9 cellular contexts compared by ENCODE assay signal in genomic region chr4:92677805-92678204, GRCh38.
"Had no signal": no experiment of that assay in that cellular context is flagged by ENCODE, and none has a peak within 500 bp of the region (broad histone marks: within the 10 kb centered on the region; RNA-seq: fewer than 3 reads in every experiment).

No MANE protein-coding gene starts in this region.

- H3K4me1 ChIP-seq: HAP-1 had no signal

- H3K27ac ChIP-seq: GM23248 had no signal

- DNase-seq: GM23248, GOT3, H7, H9, HCEC 1CT, HFFc6 had no signal

- H3K9me3 ChIP-seq: HAP-1 had no signal

- H2AFZ ChIP-seq: GM23248, GM23338 had no signal

- H3K4me3 ChIP-seq: GM23248, GM23338, HAP-1 had no signal

- H3K36me3 ChIP-seq: HAP-1 had no signal

- H3K9ac ChIP-seq: GM23248 had no signal

- ATAC-seq: GM23338, HCT116 had no signal

- H3K4me2 ChIP-seq: GM23338 had no signal
